18 cellular contexts compared by ENCODE assay signal in the genomic region with DNA sequence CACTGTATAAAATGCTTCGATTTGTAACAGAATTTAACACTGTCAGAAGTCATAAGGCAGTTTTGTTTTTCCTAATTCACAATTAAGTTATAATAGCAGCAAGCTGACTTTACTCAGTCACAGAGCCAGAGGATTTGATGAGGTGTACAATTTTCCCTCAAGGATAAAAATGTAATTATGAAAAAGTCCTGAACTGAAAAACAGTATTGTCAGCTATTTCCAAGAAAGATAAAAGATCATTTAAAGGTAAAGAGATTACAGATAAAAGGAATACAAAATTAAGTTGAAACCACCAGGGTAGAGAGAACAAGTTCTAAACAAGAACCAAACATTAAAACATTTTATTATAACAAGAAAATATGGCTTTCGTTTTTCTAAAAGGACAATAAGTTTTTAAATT.
DNase-seq lines count a peak whose midpoint lies in the region; ATAC-seq, FAIRE-seq and TF ChIP-seq lines count a peak whose summit lies in the region.
"Had no signal": no experiment of that assay in that cellular context is flagged by ENCODE, and none has a peak within 500 bp of the region (broad histone marks: within the 10 kb centered on the region; RNA-seq: fewer than 3 reads in every experiment).

No MANE protein-coding gene starts in this region.

- H3K36me3 ChIP-seq in ACC112 (ENCODE audit: insufficient read depth, low read length): no peaks in the 10 kb centered on the region
- H3K36me3 ChIP-seq in RWPE2 (ENCODE audit: low read depth): no peaks in the 10 kb centered on the region
- H3K36me3 ChIP-seq in pancreas: no peaks in the 10 kb centered on the region
- no peaks in the 10 kb centered on the region for H3K36me3 ChIP-seq in tibial nerve

- ATAC-seq in RWPE2 (ENCODE audit: low read depth) (no peak), pancreas (no peak), right cardiac atrium (no peak), HG02852 (IDR thresholded peaks at IDR 0.05; ENCODE audit: unreplicated experiment) (no peak)
- ATAC-seq: CD8-positive, alpha-beta T cell had no signal

- H3K4me1 Mint-ChIP-seq in chondrocyte (ENCODE audit: low read depth): peaks cover 45% of the 10 kb centered on the region
- H3K4me1 Mint-ChIP-seq: CD14-positive monocyte, IgD-negative memory B cell had no signal

- H3K4me3 ChIP-seq in ACC112 (ENCODE audit: low read depth, low read length) (no peak overlapping the region), RWPE2 (ENCODE audit: severe bottlenecking) (no peak overlapping the region), pancreas (no peak overlapping the region), tibial nerve (no peak overlapping the region), right cardiac atrium (ENCODE audit: low read length) (no peak overlapping the region)

- no peak overlapping the region for H3K4me3 Mint-ChIP-seq in chondrocyte (ENCODE audit: unreplicated experiment)
- H3K4me3 Mint-ChIP-seq: CD14-positive monocyte; CD8-positive, alpha-beta T cell; IgD-negative memory B cell had no signal

- DNase-seq in RWPE2 (ENCODE audit: low spot score) (no peak), chondrocyte (ENCODE audit: low spot score) (no peak), pancreas (no peak), tibial nerve (ENCODE audit: low spot score in 2 of 2) (no peak), right cardiac atrium (no peak)
- DNase-seq: CD8-positive, alpha-beta T cell; COR-L47; DMS153; DMS79 treated with DMSO at 0.1 percent for 48 hours had no signal

- peak overlapping the region; percentile 14 for H2AFZ ChIP-seq in ACC112 (ENCODE audit: low read length, unreplicated experiment)

- H3K27ac ChIP-seq in ACC112 (ENCODE audit: low read depth, low read length): peak overlapping the region; percentile 28
- H3K27ac ChIP-seq in RWPE2 (ENCODE audit: poor library complexity, severe bottlenecking): peak overlapping the region; percentile 38
- no peak overlapping the region for H3K27ac ChIP-seq in pancreas
- peak overlapping the region in 1 of 4 donors; percentile 60 for H3K27ac ChIP-seq in tibial nerve
- no peak overlapping the region for H3K27ac ChIP-seq in right cardiac atrium (ENCODE audit: low read length)

- FAIRE-seq in pancreas (lab: Jason Lieb, UNC): peak; percentile 13
- FAIRE-seq: D721Med, G401.6, GM12891, GM19239 had no signal

- TF ChIP-seq CTCF in RWPE2 (IDR thresholded peaks at IDR 0.05; ENCODE audit: poor library complexity, severe bottlenecking) (no peak), chondrocyte (IDR thresholded peaks at IDR 0.05) (no peak), pancreas (IDR thresholded peaks at IDR 0.05) (no peak), tibial nerve (IDR thresholded peaks at IDR 0.05) (no peak)

- H3K9me3 ChIP-seq in RWPE2 (ENCODE audit: severe bottlenecking) (no peaks in the 10 kb centered on the region), pancreas (no peaks in the 10 kb centered on the region), tibial nerve (no peaks in the 10 kb centered on the region), right cardiac atrium (ENCODE audit: control insufficient read depth, low read length) (no peaks in the 10 kb centered on the region)

- TF ChIP-seq POLR2A in tibial nerve (IDR thresholded peaks at IDR 0.05): no peak

- no peak for TF ChIP-seq EP300 in tibial nerve (IDR thresholded peaks at IDR 0.05)

- peak overlapping the region; percentile 91 for H3K27ac Mint-ChIP-seq in chondrocyte (ENCODE audit: unreplicated experiment)
- H3K27ac Mint-ChIP-seq: CD14-positive monocyte; CD8-positive, alpha-beta T cell; IgD-negative memory B cell had no signal

- H3K79me2 ChIP-seq in ACC112 (ENCODE audit: control insufficient read depth, insufficient read depth, low read length, unreplicated experiment): no peaks in the 10 kb centered on the region

- 34 to 38% methylated on average over 2 of the region's 2 CpGs for WGBS in pancreas, 2 donors
- 39 to 48% methylated on average over 2 of the region's 2 CpGs for WGBS in tibial nerve, 2 donors
- 59% methylated on average over 2 of the region's 2 CpGs for WGBS in right cardiac atrium

- H3K27me3 ChIP-seq in ACC112 (ENCODE audit: insufficient read depth, low read length) (no peaks in the 10 kb centered on the region), RWPE2 (ENCODE audit: insufficient read depth, poor library complexity, severe bottlenecking) (no peaks in the 10 kb centered on the region), pancreas (no peaks in the 10 kb centered on the region), tibial nerve (no peaks in the 10 kb centered on the region), right cardiac atrium (ENCODE audit: control insufficient read depth, insufficient read depth) (no peaks in the 10 kb centered on the region)

- no peaks in the 10 kb centered on the region for H3K27me3 Mint-ChIP-seq in chondrocyte (ENCODE audit: low read depth)
- H3K27me3 Mint-ChIP-seq: IgD-negative memory B cell had no signal

- H3K36me3 Mint-ChIP-seq in chondrocyte (ENCODE audit: low read depth): peaks cover 1% of the 10 kb centered on the region
- H3K36me3 Mint-ChIP-seq: CD14-positive monocyte; CD8-positive, alpha-beta T cell; IgD-negative memory B cell had no signal

- intact Hi-C loops in pancreas (cut with DNase I): no loop called here
- intact Hi-C loops in right cardiac atrium (cut with DNase I): no loop called here

- H3K9me3 Mint-ChIP-seq in chondrocyte (ENCODE audit: low read depth): peaks cover 4% of the 10 kb centered on the region
- H3K9me3 Mint-ChIP-seq: HFFc6 had no signal

- H3K4me1 ChIP-seq in ACC112 (ENCODE audit: control insufficient read depth, insufficient read depth, low read length, unreplicated experiment) (no peaks in the 10 kb centered on the region), RWPE2 (ENCODE audit: insufficient read depth, poor library complexity, severe bottlenecking) (peaks cover 9% of the 10 kb centered on the region), pancreas (no peaks in the 10 kb centered on the region), tibial nerve (peaks cover 0 to 12% (median 0%) of the 10 kb centered on the region in 4 donors), right cardiac atrium (ENCODE audit: control insufficient read depth, insufficient read depth, low read length) (no peaks in the 10 kb centered on the region)

Comparison
In these comparisons a context has a peak if more than half of its experiments do, and no peak if none do; other contexts are left out.
1. H3K27ac ChIP-seq: peak in ACC112 (single experiment) and RWPE2 (single experiment); none in pancreas (0 of 4) and right cardiac atrium (single experiment).